20 cellular contexts compared by ENCODE assay signal in the genomic region with DNA sequence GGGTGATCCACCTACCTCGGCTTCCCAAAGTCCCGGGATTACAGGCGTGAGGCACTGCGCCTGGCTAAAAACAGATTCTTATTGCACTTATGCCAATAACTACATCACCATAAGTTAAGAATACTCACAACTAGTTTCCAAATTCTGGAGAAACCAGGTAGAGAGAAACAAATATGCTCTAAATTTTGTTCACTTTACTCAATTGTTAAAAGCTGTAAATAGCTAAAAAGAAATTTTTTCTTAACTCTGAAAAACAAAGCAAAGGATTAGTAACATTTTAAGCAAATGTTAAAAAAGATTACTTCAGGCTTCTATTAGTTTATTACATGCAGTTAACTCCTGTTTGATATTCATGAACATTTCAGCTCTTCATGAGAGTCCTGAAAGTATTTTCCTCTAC. TPM values are rescaled to one million over a fixed set of nuclear protein-coding genes. Genes with fewer than 3 reads are reported as not detected.
DNase-seq lines count a peak whose midpoint lies in the region; FAIRE-seq and TF ChIP-seq lines count a peak whose summit lies in the region.
"Had no signal": no experiment of that assay in that cellular context is flagged by ENCODE, and none has a peak within 500 bp of the region (broad histone marks: within the 10 kb centered on the region; RNA-seq: fewer than 3 reads in every experiment).

No MANE protein-coding gene starts in this region.

- H2BK5ac ChIP-seq in mesendoderm (ENCODE audit: low read length), result no peak overlapping the region

- H3K56ac ChIP-seq in mesendoderm (ENCODE audit: low read length), result no peak overlapping the region

- peak; percentile 25 for FAIRE-seq in RCC 7860 (lab: Jason Lieb, UNC)
- FAIRE-seq: GM12892, H54 had no signal

- no peak overlapping the region for H3K4me2 ChIP-seq in mesendoderm (ENCODE audit: low read length)
- H3K4me2 ChIP-seq: BLaER1 had no signal

- TF ChIP-seq CTCF in vagina (IDR thresholded peaks at IDR 0.05), result no peak

- H3K23ac ChIP-seq in mesendoderm (ENCODE audit: low read length), result no peak overlapping the region

- H2BK15ac ChIP-seq in mesendoderm (replicated peaks; ENCODE audit: low read depth), result no peak overlapping the region

- no peaks in the 10 kb centered on the region for H3K79me2 ChIP-seq in mesendoderm (ENCODE audit: control insufficient read depth, insufficient read depth, low read length)

- H4K5ac ChIP-seq in mesendoderm (ENCODE audit: low read length), result no peak overlapping the region

- H3K4me3 ChIP-seq in mesendoderm (ENCODE audit: low read length), result no peak overlapping the region
- H3K4me3 ChIP-seq in vagina, result no peak overlapping the region
- H3K4me3 ChIP-seq: BLaER1, HAP-1 had no signal

- intact Hi-C loops in vagina (cut with DNase I), result no loop called here

- no peak for TF ChIP-seq POLR2A in vagina (IDR thresholded peaks at IDR 0.05)

- H3K79me1 ChIP-seq in mesendoderm (ENCODE audit: low read length), result no peaks in the 10 kb centered on the region

- H3K4me1 ChIP-seq in mesendoderm (ENCODE audit: control insufficient read depth, low read depth, low read length) (no peaks in the 10 kb centered on the region), vagina (no peaks in the 10 kb centered on the region)
- H3K4me1 ChIP-seq: BLaER1, HAP-1 had no signal

- no peak overlapping the region for H2BK120ac ChIP-seq in mesendoderm (ENCODE audit: low read depth, low read length)

- H3K4ac ChIP-seq in mesendoderm (ENCODE audit: low read depth, low read length), result no peak overlapping the region

- H3K18ac ChIP-seq in mesendoderm (ENCODE audit: low read length), result no peak overlapping the region

- H3K36me3 ChIP-seq in mesendoderm (ENCODE audit: control insufficient read depth, insufficient read depth, low read length), result no peaks in the 10 kb centered on the region
- no peaks in the 10 kb centered on the region for H3K36me3 ChIP-seq in vagina
- H3K36me3 ChIP-seq: BLaER1, HAP-1 had no signal

- H3K27me3 ChIP-seq in mesendoderm (ENCODE audit: insufficient read depth, low read length, poor library complexity) (no peaks in the 10 kb centered on the region), vagina (no peaks in the 10 kb centered on the region)
- H3K27me3 ChIP-seq: BLaER1 had no signal

- no peaks in the 10 kb centered on the region for H3K9me3 ChIP-seq in vagina
- H3K9me3 ChIP-seq: Caco-2, HAP-1 had no signal

- DNase-seq in DMS53 (lab: John Stamatoyannopoulos, UW), result peak; percentile 16
- no peak for DNase-seq in DMS53 treated with DMSO at 0.1 percent for 48 hours (lab: John Stamatoyannopoulos, UW; ENCODE audit: unreplicated experiment)
- DNase-seq in NAMALWA (ENCODE audit: low spot score), result peak; percentile 35
- DNase-seq in RCC 7860 (ENCODE audit: low spot score), result no peak
- DNase-seq in mesendoderm, result peak; percentile 39
- DNase-seq in SK-N-DZ (ENCODE audit: low spot score), result no peak
- no peak for DNase-seq in vagina (ENCODE audit: extremely low spot score in 2 of 2)
- DNase-seq in RKO (ENCODE audit: low spot score), result no peak
- DNase-seq: Caco-2; CD4-positive, CD25-positive, alpha-beta regulatory T cell; CD8-positive, alpha-beta T cell; DMS153; DMS79 treated with DMSO at 0.1 percent for 48 hours; GOT3 had no signal

- no peak overlapping the region for H4K8ac ChIP-seq in mesendoderm (ENCODE audit: low read depth, low read length)

- H3K27ac ChIP-seq in mesendoderm (ENCODE audit: low read depth, low read length), result no peak overlapping the region
- no peak overlapping the region for H3K27ac ChIP-seq in vagina
- H3K27ac ChIP-seq: 22Rv1, BLaER1, C4-2B had no signal

- H3K9ac ChIP-seq in mesendoderm (ENCODE audit: low read length), result no peak overlapping the region
- H3K9ac ChIP-seq: BLaER1 had no signal

- H2AK5ac ChIP-seq in mesendoderm (ENCODE audit: low read length), result no peak overlapping the region

- no CpG with 5 or more reads among the region's 4 CpGs for WGBS in mesendoderm (ENCODE audit: extremely low coverage, insufficient coverage, low lambda C conversion rate)

RNA-seq across cellular contexts. Expression of a gene that starts 28.3 kb away (rescaled TPM):
- 33.4 TPM for polyA plus RNA-seq in mesendoderm (2013, experiment 1 of 2)
- polyA plus RNA-seq in mesendoderm (2013, experiment 2 of 2), result 34.8 TPM
- polyA plus RNA-seq in SK-N-DZ (2014; cell fraction: cytosol; rRNA removed), result 6.3 and 10.1 TPM in 2 replicates
- 50.3 and 58.3 TPM in 2 replicates for polyA plus RNA-seq in SK-N-DZ (2014; cell fraction: nucleus; rRNA removed)
- total RNA-seq in vagina, result 54.3 TPM

Comparison
In these comparisons a context has a peak if more than half of its experiments do, and no peak if none do; other contexts are left out.
1. DNase-seq: peak in DMS53 (single experiment), NAMALWA (single experiment) and mesendoderm (single experiment); none in DMS53 treated with DMSO at 0.1 percent for 48 hours (single experiment), RCC 7860 (single experiment), SK-N-DZ (single experiment), vagina (0 of 2) and RKO (single experiment).